3 cellular contexts compared by ENCODE assay signal in the genomic region with DNA sequence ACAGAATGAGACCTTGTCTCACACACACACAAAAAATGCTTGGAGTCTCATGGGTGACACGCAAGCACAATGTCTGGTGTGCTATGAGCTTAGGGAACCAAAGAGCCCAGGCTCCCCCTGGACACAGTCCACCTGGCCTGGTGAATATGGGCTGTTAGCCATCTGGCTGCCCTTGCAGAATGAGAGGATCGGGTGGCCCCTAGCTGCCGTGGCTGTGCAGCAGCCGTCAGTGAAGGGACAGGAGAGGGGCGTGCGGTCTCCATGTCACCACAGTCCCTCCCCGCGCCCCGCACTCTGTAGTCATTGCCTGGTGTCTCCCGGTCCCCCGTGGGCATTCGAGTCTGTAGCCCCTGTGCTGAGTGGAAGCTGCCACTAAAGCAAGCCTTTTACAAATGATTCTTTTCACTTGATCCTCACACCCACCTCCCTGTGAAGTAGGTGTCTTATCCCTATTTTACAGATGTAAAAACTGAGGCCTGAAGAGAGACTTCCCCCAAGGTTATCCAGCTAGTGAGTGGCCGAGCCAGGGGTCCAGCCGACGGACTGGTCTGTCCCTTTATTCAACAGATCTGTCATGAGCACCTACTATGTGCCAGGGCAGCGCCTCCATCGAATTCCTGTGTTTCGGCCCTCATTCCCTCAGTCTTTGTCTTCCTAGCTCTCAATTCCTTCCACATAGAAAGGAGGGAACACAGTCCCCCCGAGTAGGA.
A peak's percentile ranks its signal among the peaks of the same experiment; 100 is the strongest.
TF ChIP-seq lines count a peak whose summit lies in the region.

No MANE protein-coding gene starts in this region.

TF ChIP-seq in SK-N-SH, 30 proteins besides CTCF, POLR2A, EP300 and RAD21:
- TF ChIP-seq MEF2A (IDR thresholded peaks at IDR 0.05; ENCODE audit: borderline replicate concordance, low read depth) = no peak
- TF ChIP-seq, protein P1, sequence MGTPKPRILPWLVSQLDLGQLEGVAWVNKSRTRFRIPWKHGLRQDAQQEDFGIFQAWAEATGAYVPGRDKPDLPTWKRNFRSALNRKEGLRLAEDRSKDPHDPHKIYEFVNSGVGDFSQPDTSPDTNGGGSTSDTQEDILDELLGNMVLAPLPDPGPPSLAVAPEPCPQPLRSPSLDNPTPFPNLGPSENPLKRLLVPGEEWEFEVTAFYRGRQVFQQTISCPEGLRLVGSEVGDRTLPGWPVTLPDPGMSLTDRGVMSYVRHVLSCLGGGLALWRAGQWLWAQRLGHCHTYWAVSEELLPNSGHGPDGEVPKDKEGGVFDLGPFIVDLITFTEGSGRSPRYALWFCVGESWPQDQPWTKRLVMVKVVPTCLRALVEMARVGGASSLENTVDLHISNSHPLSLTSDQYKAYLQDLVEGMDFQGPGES (IDR thresholded peaks at IDR 0.05; ENCODE audit: low read depth, low read length) = no peak
- no peak for TF ChIP-seq MAX (IDR thresholded peaks at IDR 0.05; ENCODE audit: low read depth)
- no peak for TF ChIP-seq YY1 (IDR thresholded peaks at IDR 0.05; ENCODE audit: low read depth)
- TF ChIP-seq TCF12 (IDR thresholded peaks at IDR 0.05) = no peak
- no peak for TF ChIP-seq TAF1 (IDR thresholded peaks at IDR 0.05; ENCODE audit: borderline replicate concordance, low read depth, low read length)
- TF ChIP-seq GATA2 (CRISPR knock-in tag; IDR thresholded peaks at IDR 0.05) = no peak
- no peak for TF ChIP-seq FOXM1 (IDR thresholded peaks at IDR 0.05; ENCODE audit: low read depth)
- TF ChIP-seq FOXJ3 (CRISPR knock-in tag; IDR thresholded peaks at IDR 0.05) = no peak
- no peak for TF ChIP-seq POLR2AphosphoS5 (IDR thresholded peaks at IDR 0.05; ENCODE audit: low read depth, low read length)
- no peak for TF ChIP-seq ELF1 (IDR thresholded peaks at IDR 0.05)
- TF ChIP-seq, protein P2, sequence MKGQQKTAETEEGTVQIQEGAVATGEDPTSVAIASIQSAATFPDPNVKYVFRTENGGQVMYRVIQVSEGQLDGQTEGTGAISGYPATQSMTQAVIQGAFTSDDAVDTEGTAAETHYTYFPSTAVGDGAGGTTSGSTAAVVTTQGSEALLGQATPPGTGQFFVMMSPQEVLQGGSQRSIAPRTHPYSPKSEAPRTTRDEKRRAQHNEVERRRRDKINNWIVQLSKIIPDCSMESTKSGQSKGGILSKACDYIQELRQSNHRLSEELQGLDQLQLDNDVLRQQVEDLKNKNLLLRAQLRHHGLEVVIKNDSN (IDR thresholded peaks at IDR 0.05; ENCODE audit: borderline replicate concordance, low read depth) = no peak
- TF ChIP-seq FOSL2 (IDR thresholded peaks at IDR 0.05; ENCODE audit: borderline replicate concordance, low read depth) = no peak
- no peak for TF ChIP-seq PBX3 (IDR thresholded peaks at IDR 0.05)
TF ChIP-seq in SK-N-SH: peak in this region for 0.

TF ChIP-seq in SK-N-SH treated with all-trans-retinoic acid at 6 μM for 48 hours, 23 proteins besides CTCF, POLR2A, EP300 and RAD21:
- TF ChIP-seq TCF4 (CRISPR knock-in tag; IDR thresholded peaks at IDR 0.05; ENCODE audit: borderline replicate concordance) (no peak), BACH2 (CRISPR knock-in tag; IDR thresholded peaks at IDR 0.05; ENCODE audit: borderline replicate concordance) (no peak), ARNTL (CRISPR knock-in tag; IDR thresholded peaks at IDR 0.05; ENCODE audit: borderline replicate concordance, low read depth) (no peak), ZFP3 (CRISPR knock-in tag; IDR thresholded peaks at IDR 0.05) (no peak), POU6F1 (CRISPR knock-in tag; IDR thresholded peaks at IDR 0.05; ENCODE audit: borderline replicate concordance, low read depth) (no peak), ZFP30 (CRISPR knock-in tag; IDR thresholded peaks at IDR 0.05) (no peak), ZNF70 (CRISPR knock-in tag; IDR thresholded peaks at IDR 0.05) (no peak)
- TF ChIP-seq, protein P3, sequence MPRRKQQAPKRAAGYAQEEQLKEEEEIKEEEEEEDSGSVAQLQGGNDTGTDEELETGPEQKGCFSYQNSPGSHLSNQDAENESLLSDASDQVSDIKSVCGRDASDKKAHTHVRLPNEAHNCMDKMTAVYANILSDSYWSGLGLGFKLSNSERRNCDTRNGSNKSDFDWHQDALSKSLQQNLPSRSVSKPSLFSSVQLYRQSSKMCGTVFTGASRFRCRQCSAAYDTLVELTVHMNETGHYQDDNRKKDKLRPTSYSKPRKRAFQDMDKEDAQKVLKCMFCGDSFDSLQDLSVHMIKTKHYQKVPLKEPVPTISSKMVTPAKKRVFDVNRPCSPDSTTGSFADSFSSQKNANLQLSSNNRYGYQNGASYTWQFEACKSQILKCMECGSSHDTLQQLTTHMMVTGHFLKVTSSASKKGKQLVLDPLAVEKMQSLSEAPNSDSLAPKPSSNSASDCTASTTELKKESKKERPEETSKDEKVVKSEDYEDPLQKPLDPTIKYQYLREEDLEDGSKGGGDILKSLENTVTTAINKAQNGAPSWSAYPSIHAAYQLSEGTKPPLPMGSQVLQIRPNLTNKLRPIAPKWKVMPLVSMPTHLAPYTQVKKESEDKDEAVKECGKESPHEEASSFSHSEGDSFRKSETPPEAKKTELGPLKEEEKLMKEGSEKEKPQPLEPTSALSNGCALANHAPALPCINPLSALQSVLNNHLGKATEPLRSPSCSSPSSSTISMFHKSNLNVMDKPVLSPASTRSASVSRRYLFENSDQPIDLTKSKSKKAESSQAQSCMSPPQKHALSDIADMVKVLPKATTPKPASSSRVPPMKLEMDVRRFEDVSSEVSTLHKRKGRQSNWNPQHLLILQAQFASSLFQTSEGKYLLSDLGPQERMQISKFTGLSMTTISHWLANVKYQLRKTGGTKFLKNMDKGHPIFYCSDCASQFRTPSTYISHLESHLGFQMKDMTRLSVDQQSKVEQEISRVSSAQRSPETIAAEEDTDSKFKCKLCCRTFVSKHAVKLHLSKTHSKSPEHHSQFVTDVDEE (CRISPR knock-in tag; IDR thresholded peaks at IDR 0.05) = no peak
- TF ChIP-seq, protein P4, sequence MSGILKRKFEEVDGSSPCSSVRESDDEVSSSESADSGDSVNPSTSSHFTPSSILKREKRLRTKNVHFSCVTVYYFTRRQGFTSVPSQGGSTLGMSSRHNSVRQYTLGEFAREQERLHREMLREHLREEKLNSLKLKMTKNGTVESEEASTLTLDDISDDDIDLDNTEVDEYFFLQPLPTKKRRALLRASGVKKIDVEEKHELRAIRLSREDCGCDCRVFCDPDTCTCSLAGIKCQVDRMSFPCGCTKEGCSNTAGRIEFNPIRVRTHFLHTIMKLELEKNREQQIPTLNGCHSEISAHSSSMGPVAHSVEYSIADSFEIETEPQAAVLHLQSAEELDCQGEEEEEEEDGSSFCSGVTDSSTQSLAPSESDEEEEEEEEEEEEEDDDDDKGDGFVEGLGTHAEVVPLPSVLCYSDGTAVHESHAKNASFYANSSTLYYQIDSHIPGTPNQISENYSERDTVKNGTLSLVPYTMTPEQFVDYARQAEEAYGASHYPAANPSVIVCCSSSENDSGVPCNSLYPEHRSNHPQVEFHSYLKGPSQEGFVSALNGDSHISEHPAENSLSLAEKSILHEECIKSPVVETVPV (CRISPR knock-in tag; IDR thresholded peaks at IDR 0.05) = no peak

TF ChIP-seq in HepG2, 621 proteins besides CTCF, POLR2A, EP300 and RAD21:
- TF ChIP-seq NR3C1 (CRISPR knock-in tag; IDR thresholded peaks at IDR 0.05) (no peak), ELF4 (CRISPR knock-in tag; IDR thresholded peaks at IDR 0.05; ENCODE audit: borderline replicate concordance) (no peak), ATM (IDR thresholded peaks at IDR 0.05; ENCODE audit: borderline replicate concordance) (no peak), ZKSCAN1 (IDR thresholded peaks at IDR 0.05; ENCODE audit: low read length) (peak; percentile 58; the same call in 1 of the 2 replicates), SNAPC2 (CRISPR knock-in tag; IDR thresholded peaks at IDR 0.05) (no peak), PAWR (CRISPR knock-in tag; IDR thresholded peaks at IDR 0.05; ENCODE audit: borderline replicate concordance) (no peak), TAF1 (CRISPR knock-in tag; IDR thresholded peaks at IDR 0.05) (no peak), ZEB1 (IDR thresholded peaks at IDR 0.05; ENCODE audit: insufficient replicate concordance, low read depth) (no peak), PRDM4 (CRISPR knock-in tag; IDR thresholded peaks at IDR 0.05; ENCODE audit: borderline replicate concordance) (no peak), ZFP37 (CRISPR knock-in tag; IDR thresholded peaks at IDR 0.05; ENCODE audit: borderline replicate concordance) (no peak), JUNB (CRISPR knock-in tag; IDR thresholded peaks at IDR 0.05; ENCODE audit: borderline replicate concordance) (no peak), ESRRA (CRISPR knock-in tag; IDR thresholded peaks at IDR 0.05; ENCODE audit: low read depth) (no peak), JUN (CRISPR knock-in tag; IDR thresholded peaks at IDR 0.05) (no peak), ARHGAP35 (CRISPR knock-in tag; IDR thresholded peaks at IDR 0.05; ENCODE audit: borderline replicate concordance) (no peak), ZNF746 (CRISPR knock-in tag; IDR thresholded peaks at IDR 0.05) (no peak), PHF21A (CRISPR knock-in tag; IDR thresholded peaks at IDR 0.05) (no peak), RBM22 (optimal IDR thresholded peaks at IDR 0.05; ENCODE audit: low read length) (no peak), ZNF292 (CRISPR knock-in tag; IDR thresholded peaks at IDR 0.05; ENCODE audit: borderline replicate concordance, low read depth) (no peak), ZNF629 (CRISPR knock-in tag; conservative IDR thresholded peaks at IDR 0.05) (peak; percentile 70), AGO2 (optimal IDR thresholded peaks at IDR 0.05; ENCODE audit: low read depth, low read length) (peak; percentile 25), RFXAP (CRISPR knock-in tag; IDR thresholded peaks at IDR 0.05; ENCODE audit: borderline replicate concordance) (no peak), NONO (IDR thresholded peaks at IDR 0.05) (no peak), NONO (CRISPR knock-in tag; conservative IDR thresholded peaks at IDR 0.05) (no peak)
- TF ChIP-seq, protein P5, sequence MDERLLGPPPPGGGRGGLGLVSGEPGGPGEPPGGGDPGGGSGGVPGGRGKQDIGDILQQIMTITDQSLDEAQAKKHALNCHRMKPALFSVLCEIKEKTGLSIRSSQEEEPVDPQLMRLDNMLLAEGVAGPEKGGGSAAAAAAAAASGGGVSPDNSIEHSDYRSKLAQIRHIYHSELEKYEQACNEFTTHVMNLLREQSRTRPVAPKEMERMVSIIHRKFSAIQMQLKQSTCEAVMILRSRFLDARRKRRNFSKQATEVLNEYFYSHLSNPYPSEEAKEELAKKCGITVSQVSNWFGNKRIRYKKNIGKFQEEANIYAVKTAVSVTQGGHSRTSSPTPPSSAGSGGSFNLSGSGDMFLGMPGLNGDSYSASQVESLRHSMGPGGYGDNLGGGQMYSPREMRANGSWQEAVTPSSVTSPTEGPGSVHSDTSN (CRISPR knock-in tag; IDR thresholded peaks at IDR 0.05) = no peak
- TF ChIP-seq, protein P6, sequence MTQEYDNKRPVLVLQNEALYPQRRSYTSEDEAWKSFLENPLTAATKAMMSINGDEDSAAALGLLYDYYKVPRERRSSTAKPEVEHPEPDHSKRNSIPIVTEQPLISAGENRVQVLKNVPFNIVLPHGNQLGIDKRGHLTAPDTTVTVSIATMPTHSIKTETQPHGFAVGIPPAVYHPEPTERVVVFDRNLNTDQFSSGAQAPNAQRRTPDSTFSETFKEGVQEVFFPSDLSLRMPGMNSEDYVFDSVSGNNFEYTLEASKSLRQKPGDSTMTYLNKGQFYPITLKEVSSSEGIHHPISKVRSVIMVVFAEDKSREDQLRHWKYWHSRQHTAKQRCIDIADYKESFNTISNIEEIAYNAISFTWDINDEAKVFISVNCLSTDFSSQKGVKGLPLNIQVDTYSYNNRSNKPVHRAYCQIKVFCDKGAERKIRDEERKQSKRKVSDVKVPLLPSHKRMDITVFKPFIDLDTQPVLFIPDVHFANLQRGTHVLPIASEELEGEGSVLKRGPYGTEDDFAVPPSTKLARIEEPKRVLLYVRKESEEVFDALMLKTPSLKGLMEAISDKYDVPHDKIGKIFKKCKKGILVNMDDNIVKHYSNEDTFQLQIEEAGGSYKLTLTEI (CRISPR knock-in tag; conservative IDR thresholded peaks at IDR 0.05) = no peak
